In the genomic region with DNA sequence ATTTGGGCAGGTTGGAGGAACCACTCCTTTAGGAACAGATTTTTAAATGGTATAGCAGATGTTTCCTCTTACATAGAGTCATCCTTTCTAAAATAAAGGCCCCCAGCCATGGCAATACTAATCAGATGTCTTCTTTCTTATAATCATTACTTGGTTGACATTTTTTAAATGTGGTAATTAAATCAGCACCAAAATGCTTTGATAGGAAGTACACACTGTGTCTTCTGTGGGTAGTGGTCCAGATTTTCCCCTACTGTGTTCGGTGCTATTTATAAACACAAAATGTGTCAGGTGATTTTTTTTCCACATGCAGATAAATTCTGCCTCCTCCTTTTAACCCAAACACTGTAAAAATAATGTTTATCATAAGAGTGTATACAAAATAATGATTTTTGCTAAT, we compare ENCODE assay signal across 21 cellular contexts.
"Had no signal": no experiment of that assay in that cellular context is flagged by ENCODE, and none has a peak within 500 bp of the region (broad histone marks: within the 10 kb centered on the region; RNA-seq: fewer than 3 reads in every experiment).

No MANE protein-coding gene starts in this region.

- H3K4me1 ChIP-seq: left lung, lower lobe of right lung, right lobe of liver, tibial nerve, upper lobe of left lung had no signal

- ATAC-seq: effector memory CD8-positive, alpha-beta T cell; left lung; lower lobe of right lung; natural killer cell; right lobe of liver; stimulated activated naive B cell treated with anti-CD40 and anti-IgM and Interleukin-4, amounts not matched to agents 10 μg/mL and 1 μg/mL and 100 μg/mL, for 72 hours had no signal

- H3K9me3 ChIP-seq: lower lobe of right lung, ovary, right lobe of liver, thoracic aorta, tibial nerve, upper lobe of left lung had no signal

- FAIRE-seq: endometrium, frontal cortex, kidney, small intestine, urothelium cell line had no signal

- DNase-seq: cortex of kidney; effector memory CD8-positive, alpha-beta T cell; kidney; left lung; lower lobe of right lung; natural killer cell; occipital lobe; ovary; posterior cingulate gyrus; retina; right lobe of liver; small intestine; stimulated activated CD4-positive, alpha-beta T cell treated with anti-CD3 and anti-CD28 coated beads, Interleukin-15, amount 100 ng/mL, for 24 hours; stimulated activated CD4-positive, alpha-beta T cell treated with anti-CD3 and anti-CD28 coated beads, Interleukin-2, amount 100 ng/mL, for 48 hours; stimulated activated naive B cell treated with anti-CD40 and anti-IgM and Interleukin-4, amounts not matched to agents 10 μg/mL and 1 μg/mL and 100 μg/mL, for 72 hours; upper lobe of left lung had no signal

- H3K36me3 ChIP-seq: left lung, lower lobe of right lung, ovary, right lobe of liver, thoracic aorta, tibial nerve, upper lobe of left lung had no signal

- H3K27ac ChIP-seq: left lung, lower lobe of right lung, ovary, right lobe of liver, tibial nerve, upper lobe of left lung had no signal

- H3K27me3 ChIP-seq: left lung, ovary, right lobe of liver, tibial nerve, upper lobe of left lung had no signal

- H3K4me3 ChIP-seq: left lung, lower lobe of right lung, ovary, right lobe of liver, thoracic aorta, tibial nerve, upper lobe of left lung had no signal
